1 cellular context compared by ENCODE assay signal in genomic region chr17:29568331-29569244, GRCh38.
A peak's percentile ranks its signal among the peaks of the same experiment; 100 is the strongest.
TF ChIP-seq lines count a peak whose summit lies in the region.

TP53I13 (plus strand) TSS chr17:29568701; CDS start chr17:29568759, 58 bp downstream.

TF ChIP-seq in K562, 482 proteins besides CTCF, POLR2A, EP300 and RAD21 (continued from another document and continues in another):
- TF ChIP-seq THRA (IDR thresholded peaks at IDR 0.05) (no peak), MAFF (IDR thresholded peaks at IDR 0.05; ENCODE audit: low read length) (no peak), SRSF7 (optimal IDR thresholded peaks at IDR 0.05; ENCODE audit: low read depth, low read length) (no peak), EP400 (IDR thresholded peaks at IDR 0.05) (0 out of 2 replicates have a peak, but pooled peaks have one; percentile 8), ZFX (CRISPR knock-in tag; IDR thresholded peaks at IDR 0.05) (peak; percentile 87), MECOM (CRISPR knock-in tag; IDR thresholded peaks at IDR 0.05) (no peak), ZSCAN29 (IDR thresholded peaks at IDR 0.05) (no peak; the same call in 1 of the 2 replicates), FOXP4 (CRISPR knock-in tag; IDR thresholded peaks at IDR 0.05; ENCODE audit: borderline replicate concordance) (no peak), RFX5 (IDR thresholded peaks at IDR 0.05; ENCODE audit: low read depth, low read length) (no peak), REST (CRISPR knock-in tag; IDR thresholded peaks at IDR 0.05; ENCODE audit: low read depth) (no peak), MCM5 (IDR thresholded peaks at IDR 0.05; ENCODE audit: low read depth) (no peak), JUNB (CRISPR knock-in tag; conservative IDR thresholded peaks at IDR 0.05) (no peak), MAZ (CRISPR knock-in tag; conservative IDR thresholded peaks at IDR 0.05 in 1 of 2, IDR thresholded peaks at IDR 0.05 in 1 of 2) (peak in 1 of 2 experiments; percentile 48; a peak in 2 of 4 replicates), PHB (CRISPR knock-in tag; IDR thresholded peaks at IDR 0.05) (no peak), ZNF449 (CRISPR knock-in tag; IDR thresholded peaks at IDR 0.05) (no peak), PHF8 (IDR thresholded peaks at IDR 0.05; ENCODE audit: borderline replicate concordance, low read length) (peak; percentile 78; the same call in 1 of the 2 replicates), TOE1 (IDR thresholded peaks at IDR 0.05; ENCODE audit: borderline replicate concordance) (no peak), TOE1 (CRISPR knock-in tag; IDR thresholded peaks at IDR 0.05; ENCODE audit: borderline replicate concordance, low read depth) (no peak), ARID1B (IDR thresholded peaks at IDR 0.05) (no peak), SMAD4 (CRISPR knock-in tag; conservative IDR thresholded peaks at IDR 0.05) (0 out of 2 replicates have a peak, but pooled peaks have one; percentile 17), ZNF592 (IDR thresholded peaks at IDR 0.05) (no peak), ZNF518B (CRISPR knock-in tag; IDR thresholded peaks at IDR 0.05) (no peak), ZBTB11 (CRISPR knock-in tag; IDR thresholded peaks at IDR 0.05) (peak in 1 of 3 experiments; percentile 64; a peak in 2 of 6 replicates), RBM14 (IDR thresholded peaks at IDR 0.05; ENCODE audit: borderline replicate concordance, insufficient read depth, low read depth, low read length) (no peak), CXXC5 (CRISPR knock-in tag; IDR thresholded peaks at IDR 0.05) (peak; percentile 58), MBD2 (IDR thresholded peaks at IDR 0.05; ENCODE audit: borderline replicate concordance, low read depth) (peak; percentile 36; the same call in 1 of the 2 replicates), ZNF655 (CRISPR knock-in tag; IDR thresholded peaks at IDR 0.05) (no peak), ZNF583 (CRISPR knock-in tag; IDR thresholded peaks at IDR 0.05) (0 out of 2 replicates have a peak, but pooled peaks have one; percentile 12), ZFPM2 (CRISPR knock-in tag; IDR thresholded peaks at IDR 0.05) (no peak), NKRF (IDR thresholded peaks at IDR 0.05; ENCODE audit: borderline replicate concordance) (no peak), ZNF133 (CRISPR knock-in tag; IDR thresholded peaks at IDR 0.05) (no peak), ZNF212 (CRISPR knock-in tag; IDR thresholded peaks at IDR 0.05) (no peak), ESRRA (IDR thresholded peaks at IDR 0.05; ENCODE audit: borderline replicate concordance, low read depth) (no peak)
